Comparison of ENCODE assay signal across 1 cellular context in the genomic region with DNA sequence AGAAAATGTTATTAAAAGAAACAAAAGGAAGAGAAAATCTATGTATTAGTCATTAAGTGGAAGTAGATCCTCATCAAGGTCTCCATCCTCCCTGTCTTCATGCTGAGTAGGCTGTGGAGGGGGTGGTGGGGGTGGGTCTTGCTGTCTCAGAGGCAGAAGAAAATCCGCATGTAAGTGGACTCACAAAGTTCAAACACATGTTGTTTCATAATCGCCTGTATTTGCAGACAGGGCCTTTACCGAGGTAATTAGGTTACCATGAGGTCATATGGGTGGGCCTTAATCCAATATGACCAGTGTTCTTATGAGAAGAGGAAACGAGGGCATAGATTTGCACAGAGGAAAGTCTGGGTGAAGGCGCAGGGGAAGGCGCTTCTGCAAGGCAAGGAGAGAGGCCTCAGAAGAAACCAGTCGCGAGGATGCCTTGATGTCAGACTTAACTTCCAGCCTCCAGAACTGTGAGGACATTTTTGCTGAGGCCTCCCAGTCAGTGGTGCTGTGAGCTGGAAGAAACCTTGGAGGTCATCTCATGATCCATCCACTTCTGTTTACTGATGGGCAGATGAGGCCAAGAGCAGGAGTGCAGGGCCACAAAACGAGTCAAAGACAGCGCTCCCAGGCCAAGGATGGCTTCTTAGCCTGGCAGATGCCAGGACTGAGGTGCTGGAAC.
TF ChIP-seq lines count a peak whose summit lies in the region.

No MANE protein-coding gene starts in this region.

TF ChIP-seq in HepG2, 621 proteins besides CTCF, POLR2A, EP300 and RAD21 (continued from another document and continues in another):
- TF ChIP-seq, protein P1, sequence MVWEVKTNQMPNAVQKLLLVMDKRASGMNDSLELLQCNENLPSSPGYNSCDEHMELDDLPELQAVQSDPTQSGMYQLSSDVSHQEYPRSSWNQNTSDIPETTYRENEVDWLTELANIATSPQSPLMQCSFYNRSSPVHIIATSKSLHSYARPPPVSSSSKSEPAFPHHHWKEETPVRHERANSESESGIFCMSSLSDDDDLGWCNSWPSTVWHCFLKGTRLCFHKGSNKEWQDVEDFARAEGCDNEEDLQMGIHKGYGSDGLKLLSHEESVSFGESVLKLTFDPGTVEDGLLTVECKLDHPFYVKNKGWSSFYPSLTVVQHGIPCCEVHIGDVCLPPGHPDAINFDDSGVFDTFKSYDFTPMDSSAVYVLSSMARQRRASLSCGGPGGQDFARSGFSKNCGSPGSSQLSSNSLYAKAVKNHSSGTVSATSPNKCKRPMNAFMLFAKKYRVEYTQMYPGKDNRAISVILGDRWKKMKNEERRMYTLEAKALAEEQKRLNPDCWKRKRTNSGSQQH (CRISPR knock-in tag; IDR thresholded peaks at IDR 0.05; ENCODE audit: low read depth), result no peak
- TF ChIP-seq, protein P2, sequence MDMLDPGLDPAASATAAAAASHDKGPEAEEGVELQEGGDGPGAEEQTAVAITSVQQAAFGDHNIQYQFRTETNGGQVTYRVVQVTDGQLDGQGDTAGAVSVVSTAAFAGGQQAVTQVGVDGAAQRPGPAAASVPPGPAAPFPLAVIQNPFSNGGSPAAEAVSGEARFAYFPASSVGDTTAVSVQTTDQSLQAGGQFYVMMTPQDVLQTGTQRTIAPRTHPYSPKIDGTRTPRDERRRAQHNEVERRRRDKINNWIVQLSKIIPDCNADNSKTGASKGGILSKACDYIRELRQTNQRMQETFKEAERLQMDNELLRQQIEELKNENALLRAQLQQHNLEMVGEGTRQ (IDR thresholded peaks at IDR 0.05; ENCODE audit: low read depth, low read length), result no peak
- TF ChIP-seq, protein P2 (CRISPR knock-in tag; IDR thresholded peaks at IDR 0.05; ENCODE audit: borderline replicate concordance), result no peak
- TF ChIP-seq, protein P3, sequence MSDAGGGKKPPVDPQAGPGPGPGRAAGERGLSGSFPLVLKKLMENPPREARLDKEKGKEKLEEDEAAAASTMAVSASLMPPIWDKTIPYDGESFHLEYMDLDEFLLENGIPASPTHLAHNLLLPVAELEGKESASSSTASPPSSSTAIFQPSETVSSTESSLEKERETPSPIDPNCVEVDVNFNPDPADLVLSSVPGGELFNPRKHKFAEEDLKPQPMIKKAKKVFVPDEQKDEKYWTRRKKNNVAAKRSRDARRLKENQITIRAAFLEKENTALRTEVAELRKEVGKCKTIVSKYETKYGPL (CRISPR knock-in tag; IDR thresholded peaks at IDR 0.05), result no peak
- no peak for TF ChIP-seq REL (CRISPR knock-in tag; conservative IDR thresholded peaks at IDR 0.05)
- TF ChIP-seq ZNF883 (CRISPR knock-in tag; IDR thresholded peaks at IDR 0.05; ENCODE audit: not compliant biosample characterization), result no peak
- TF ChIP-seq, protein P4, sequence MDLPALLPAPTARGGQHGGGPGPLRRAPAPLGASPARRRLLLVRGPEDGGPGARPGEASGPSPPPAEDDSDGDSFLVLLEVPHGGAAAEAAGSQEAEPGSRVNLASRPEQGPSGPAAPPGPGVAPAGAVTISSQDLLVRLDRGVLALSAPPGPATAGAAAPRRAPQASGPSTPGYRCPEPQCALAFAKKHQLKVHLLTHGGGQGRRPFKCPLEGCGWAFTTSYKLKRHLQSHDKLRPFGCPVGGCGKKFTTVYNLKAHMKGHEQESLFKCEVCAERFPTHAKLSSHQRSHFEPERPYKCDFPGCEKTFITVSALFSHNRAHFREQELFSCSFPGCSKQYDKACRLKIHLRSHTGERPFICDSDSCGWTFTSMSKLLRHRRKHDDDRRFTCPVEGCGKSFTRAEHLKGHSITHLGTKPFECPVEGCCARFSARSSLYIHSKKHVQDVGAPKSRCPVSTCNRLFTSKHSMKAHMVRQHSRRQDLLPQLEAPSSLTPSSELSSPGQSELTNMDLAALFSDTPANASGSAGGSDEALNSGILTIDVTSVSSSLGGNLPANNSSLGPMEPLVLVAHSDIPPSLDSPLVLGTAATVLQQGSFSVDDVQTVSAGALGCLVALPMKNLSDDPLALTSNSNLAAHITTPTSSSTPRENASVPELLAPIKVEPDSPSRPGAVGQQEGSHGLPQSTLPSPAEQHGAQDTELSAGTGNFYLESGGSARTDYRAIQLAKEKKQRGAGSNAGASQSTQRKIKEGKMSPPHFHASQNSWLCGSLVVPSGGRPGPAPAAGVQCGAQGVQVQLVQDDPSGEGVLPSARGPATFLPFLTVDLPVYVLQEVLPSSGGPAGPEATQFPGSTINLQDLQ (CRISPR knock-in tag; IDR thresholded peaks at IDR 0.05), result no peak
- no peak for TF ChIP-seq ZNF841 (CRISPR knock-in tag; IDR thresholded peaks at IDR 0.05; ENCODE audit: borderline replicate concordance)
- no peak for TF ChIP-seq DPF2 (CRISPR knock-in tag; IDR thresholded peaks at IDR 0.05; ENCODE audit: borderline replicate concordance, low read depth)
- TF ChIP-seq, protein P5, sequence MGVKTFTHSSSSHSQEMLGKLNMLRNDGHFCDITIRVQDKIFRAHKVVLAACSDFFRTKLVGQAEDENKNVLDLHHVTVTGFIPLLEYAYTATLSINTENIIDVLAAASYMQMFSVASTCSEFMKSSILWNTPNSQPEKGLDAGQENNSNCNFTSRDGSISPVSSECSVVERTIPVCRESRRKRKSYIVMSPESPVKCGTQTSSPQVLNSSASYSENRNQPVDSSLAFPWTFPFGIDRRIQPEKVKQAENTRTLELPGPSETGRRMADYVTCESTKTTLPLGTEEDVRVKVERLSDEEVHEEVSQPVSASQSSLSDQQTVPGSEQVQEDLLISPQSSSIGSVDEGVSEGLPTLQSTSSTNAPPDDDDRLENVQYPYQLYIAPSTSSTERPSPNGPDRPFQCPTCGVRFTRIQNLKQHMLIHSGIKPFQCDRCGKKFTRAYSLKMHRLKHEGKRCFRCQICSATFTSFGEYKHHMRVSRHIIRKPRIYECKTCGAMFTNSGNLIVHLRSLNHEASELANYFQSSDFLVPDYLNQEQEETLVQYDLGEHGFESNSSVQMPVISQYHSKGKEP (CRISPR knock-in tag; IDR thresholded peaks at IDR 0.05), result no peak
- TF ChIP-seq, protein P6, sequence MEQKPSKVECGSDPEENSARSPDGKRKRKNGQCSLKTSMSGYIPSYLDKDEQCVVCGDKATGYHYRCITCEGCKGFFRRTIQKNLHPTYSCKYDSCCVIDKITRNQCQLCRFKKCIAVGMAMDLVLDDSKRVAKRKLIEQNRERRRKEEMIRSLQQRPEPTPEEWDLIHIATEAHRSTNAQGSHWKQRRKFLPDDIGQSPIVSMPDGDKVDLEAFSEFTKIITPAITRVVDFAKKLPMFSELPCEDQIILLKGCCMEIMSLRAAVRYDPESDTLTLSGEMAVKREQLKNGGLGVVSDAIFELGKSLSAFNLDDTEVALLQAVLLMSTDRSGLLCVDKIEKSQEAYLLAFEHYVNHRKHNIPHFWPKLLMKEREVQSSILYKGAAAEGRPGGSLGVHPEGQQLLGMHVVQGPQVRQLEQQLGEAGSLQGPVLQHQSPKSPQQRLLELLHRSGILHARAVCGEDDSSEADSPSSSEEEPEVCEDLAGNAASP (CRISPR knock-in tag; IDR thresholded peaks at IDR 0.05; ENCODE audit: borderline replicate concordance), result peak; percentile 71; the same call in 1 of the 2 replicates
- no peak for TF ChIP-seq HES4 (CRISPR knock-in tag; IDR thresholded peaks at IDR 0.05; ENCODE audit: borderline replicate concordance)
- TF ChIP-seq EZH2 (conservative IDR thresholded peaks at IDR 0.05; ENCODE audit: low read depth, low read length), result no peak
- TF ChIP-seq, protein P7, sequence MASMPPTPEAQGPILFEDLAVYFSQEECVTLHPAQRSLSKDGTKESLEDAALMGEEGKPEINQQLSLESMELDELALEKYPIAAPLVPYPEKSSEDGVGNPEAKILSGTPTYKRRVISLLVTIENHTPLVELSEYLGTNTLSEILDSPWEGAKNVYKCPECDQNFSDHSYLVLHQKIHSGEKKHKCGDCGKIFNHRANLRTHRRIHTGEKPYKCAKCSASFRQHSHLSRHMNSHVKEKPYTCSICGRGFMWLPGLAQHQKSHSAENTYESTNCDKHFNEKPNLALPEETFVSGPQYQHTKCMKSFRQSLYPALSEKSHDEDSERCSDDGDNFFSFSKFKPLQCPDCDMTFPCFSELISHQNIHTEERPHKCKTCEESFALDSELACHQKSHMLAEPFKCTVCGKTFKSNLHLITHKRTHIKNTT (CRISPR knock-in tag; IDR thresholded peaks at IDR 0.05), result no peak
- no peak for TF ChIP-seq RFXAP (CRISPR knock-in tag; IDR thresholded peaks at IDR 0.05; ENCODE audit: borderline replicate concordance)
- no peak for TF ChIP-seq NPAS2 (CRISPR knock-in tag; IDR thresholded peaks at IDR 0.05; ENCODE audit: borderline replicate concordance)
- no peak for TF ChIP-seq MAFF (IDR thresholded peaks at IDR 0.05; ENCODE audit: low read depth, low read length)
- TF ChIP-seq, protein P8, sequence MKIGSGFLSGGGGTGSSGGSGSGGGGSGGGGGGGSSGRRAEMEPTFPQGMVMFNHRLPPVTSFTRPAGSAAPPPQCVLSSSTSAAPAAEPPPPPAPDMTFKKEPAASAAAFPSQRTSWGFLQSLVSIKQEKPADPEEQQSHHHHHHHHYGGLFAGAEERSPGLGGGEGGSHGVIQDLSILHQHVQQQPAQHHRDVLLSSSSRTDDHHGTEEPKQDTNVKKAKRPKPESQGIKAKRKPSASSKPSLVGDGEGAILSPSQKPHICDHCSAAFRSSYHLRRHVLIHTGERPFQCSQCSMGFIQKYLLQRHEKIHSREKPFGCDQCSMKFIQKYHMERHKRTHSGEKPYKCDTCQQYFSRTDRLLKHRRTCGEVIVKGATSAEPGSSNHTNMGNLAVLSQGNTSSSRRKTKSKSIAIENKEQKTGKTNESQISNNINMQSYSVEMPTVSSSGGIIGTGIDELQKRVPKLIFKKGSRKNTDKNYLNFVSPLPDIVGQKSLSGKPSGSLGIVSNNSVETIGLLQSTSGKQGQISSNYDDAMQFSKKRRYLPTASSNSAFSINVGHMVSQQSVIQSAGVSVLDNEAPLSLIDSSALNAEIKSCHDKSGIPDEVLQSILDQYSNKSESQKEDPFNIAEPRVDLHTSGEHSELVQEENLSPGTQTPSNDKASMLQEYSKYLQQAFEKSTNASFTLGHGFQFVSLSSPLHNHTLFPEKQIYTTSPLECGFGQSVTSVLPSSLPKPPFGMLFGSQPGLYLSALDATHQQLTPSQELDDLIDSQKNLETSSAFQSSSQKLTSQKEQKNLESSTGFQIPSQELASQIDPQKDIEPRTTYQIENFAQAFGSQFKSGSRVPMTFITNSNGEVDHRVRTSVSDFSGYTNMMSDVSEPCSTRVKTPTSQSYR (CRISPR knock-in tag; IDR thresholded peaks at IDR 0.05; ENCODE audit: borderline replicate concordance), result no peak
- TF ChIP-seq ZNF543 (CRISPR knock-in tag; IDR thresholded peaks at IDR 0.05), result no peak
- no peak for TF ChIP-seq ZNF496 (CRISPR knock-in tag; IDR thresholded peaks at IDR 0.05; ENCODE audit: insufficient replicate concordance)
- TF ChIP-seq, protein P9, sequence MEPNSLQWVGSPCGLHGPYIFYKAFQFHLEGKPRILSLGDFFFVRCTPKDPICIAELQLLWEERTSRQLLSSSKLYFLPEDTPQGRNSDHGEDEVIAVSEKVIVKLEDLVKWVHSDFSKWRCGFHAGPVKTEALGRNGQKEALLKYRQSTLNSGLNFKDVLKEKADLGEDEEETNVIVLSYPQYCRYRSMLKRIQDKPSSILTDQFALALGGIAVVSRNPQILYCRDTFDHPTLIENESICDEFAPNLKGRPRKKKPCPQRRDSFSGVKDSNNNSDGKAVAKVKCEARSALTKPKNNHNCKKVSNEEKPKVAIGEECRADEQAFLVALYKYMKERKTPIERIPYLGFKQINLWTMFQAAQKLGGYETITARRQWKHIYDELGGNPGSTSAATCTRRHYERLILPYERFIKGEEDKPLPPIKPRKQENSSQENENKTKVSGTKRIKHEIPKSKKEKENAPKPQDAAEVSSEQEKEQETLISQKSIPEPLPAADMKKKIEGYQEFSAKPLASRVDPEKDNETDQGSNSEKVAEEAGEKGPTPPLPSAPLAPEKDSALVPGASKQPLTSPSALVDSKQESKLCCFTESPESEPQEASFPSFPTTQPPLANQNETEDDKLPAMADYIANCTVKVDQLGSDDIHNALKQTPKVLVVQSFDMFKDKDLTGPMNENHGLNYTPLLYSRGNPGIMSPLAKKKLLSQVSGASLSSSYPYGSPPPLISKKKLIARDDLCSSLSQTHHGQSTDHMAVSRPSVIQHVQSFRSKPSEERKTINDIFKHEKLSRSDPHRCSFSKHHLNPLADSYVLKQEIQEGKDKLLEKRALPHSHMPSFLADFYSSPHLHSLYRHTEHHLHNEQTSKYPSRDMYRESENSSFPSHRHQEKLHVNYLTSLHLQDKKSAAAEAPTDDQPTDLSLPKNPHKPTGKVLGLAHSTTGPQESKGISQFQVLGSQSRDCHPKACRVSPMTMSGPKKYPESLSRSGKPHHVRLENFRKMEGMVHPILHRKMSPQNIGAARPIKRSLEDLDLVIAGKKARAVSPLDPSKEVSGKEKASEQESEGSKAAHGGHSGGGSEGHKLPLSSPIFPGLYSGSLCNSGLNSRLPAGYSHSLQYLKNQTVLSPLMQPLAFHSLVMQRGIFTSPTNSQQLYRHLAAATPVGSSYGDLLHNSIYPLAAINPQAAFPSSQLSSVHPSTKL (CRISPR knock-in tag; IDR thresholded peaks at IDR 0.05), result peak; percentile 62
- TF ChIP-seq, protein P10, sequence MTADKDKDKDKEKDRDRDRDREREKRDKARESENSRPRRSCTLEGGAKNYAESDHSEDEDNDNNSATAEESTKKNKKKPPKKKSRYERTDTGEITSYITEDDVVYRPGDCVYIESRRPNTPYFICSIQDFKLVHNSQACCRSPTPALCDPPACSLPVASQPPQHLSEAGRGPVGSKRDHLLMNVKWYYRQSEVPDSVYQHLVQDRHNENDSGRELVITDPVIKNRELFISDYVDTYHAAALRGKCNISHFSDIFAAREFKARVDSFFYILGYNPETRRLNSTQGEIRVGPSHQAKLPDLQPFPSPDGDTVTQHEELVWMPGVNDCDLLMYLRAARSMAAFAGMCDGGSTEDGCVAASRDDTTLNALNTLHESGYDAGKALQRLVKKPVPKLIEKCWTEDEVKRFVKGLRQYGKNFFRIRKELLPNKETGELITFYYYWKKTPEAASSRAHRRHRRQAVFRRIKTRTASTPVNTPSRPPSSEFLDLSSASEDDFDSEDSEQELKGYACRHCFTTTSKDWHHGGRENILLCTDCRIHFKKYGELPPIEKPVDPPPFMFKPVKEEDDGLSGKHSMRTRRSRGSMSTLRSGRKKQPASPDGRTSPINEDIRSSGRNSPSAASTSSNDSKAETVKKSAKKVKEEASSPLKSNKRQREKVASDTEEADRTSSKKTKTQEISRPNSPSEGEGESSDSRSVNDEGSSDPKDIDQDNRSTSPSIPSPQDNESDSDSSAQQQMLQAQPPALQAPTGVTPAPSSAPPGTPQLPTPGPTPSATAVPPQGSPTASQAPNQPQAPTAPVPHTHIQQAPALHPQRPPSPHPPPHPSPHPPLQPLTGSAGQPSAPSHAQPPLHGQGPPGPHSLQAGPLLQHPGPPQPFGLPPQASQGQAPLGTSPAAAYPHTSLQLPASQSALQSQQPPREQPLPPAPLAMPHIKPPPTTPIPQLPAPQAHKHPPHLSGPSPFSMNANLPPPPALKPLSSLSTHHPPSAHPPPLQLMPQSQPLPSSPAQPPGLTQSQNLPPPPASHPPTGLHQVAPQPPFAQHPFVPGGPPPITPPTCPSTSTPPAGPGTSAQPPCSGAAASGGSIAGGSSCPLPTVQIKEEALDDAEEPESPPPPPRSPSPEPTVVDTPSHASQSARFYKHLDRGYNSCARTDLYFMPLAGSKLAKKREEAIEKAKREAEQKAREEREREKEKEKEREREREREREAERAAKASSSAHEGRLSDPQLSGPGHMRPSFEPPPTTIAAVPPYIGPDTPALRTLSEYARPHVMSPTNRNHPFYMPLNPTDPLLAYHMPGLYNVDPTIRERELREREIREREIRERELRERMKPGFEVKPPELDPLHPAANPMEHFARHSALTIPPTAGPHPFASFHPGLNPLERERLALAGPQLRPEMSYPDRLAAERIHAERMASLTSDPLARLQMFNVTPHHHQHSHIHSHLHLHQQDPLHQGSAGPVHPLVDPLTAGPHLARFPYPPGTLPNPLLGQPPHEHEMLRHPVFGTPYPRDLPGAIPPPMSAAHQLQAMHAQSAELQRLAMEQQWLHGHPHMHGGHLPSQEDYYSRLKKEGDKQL (CRISPR knock-in tag; IDR thresholded peaks at IDR 0.05; ENCODE audit: low read depth), result no peak
